In the genomic region with DNA sequence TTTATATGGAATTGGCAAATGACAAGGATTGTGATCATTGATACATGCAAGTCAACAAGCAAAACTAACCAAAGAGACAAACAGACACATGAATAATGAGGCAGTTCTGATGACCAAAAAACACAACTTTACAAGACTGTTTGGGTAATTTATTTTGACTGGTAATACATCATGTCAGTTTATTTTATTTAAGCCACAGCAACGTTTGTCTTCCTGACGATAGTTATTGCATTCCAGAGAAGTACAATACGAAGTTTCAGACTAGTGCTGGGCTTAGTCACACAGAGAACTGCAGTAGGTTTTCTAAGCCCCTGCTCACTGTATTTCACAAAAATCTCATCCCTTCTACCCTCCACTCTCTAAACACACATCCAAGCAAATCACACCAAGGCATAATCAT, we compare ENCODE assay signal across 21 cellular contexts.
DNase-seq lines count a peak whose midpoint lies in the region; ATAC-seq and TF ChIP-seq lines count a peak whose summit lies in the region.
"Had no signal": no experiment of that assay in that cellular context is flagged by ENCODE, and none has a peak within 500 bp of the region (broad histone marks: within the 10 kb centered on the region; RNA-seq: fewer than 3 reads in every experiment).

No MANE protein-coding gene starts in this region.

- H3K4me3 ChIP-seq in tibial artery (no peak overlapping the region), right atrium auricular region (no peak overlapping the region)
- H3K4me3 ChIP-seq: cardiac muscle cell, dorsolateral prefrontal cortex, heart left ventricle, lung, transverse colon had no signal

- H3K36me3 ChIP-seq in tibial artery (no peaks in the 10 kb centered on the region), right atrium auricular region (no peaks in the 10 kb centered on the region)
- H3K36me3 ChIP-seq: cardiac muscle cell, heart left ventricle, transverse colon had no signal

- no peak for TF ChIP-seq CTCF in tibial artery (IDR thresholded peaks at IDR 0.05)
- TF ChIP-seq CTCF in right atrium auricular region (IDR thresholded peaks at IDR 0.05) = no peak

- intact Hi-C loops in tibial artery (cut with DNase I; ENCODE audit: low total_unique reads) = no loop called here

- H3K9me3 ChIP-seq in tibial artery = no peaks in the 10 kb centered on the region
- H3K9me3 ChIP-seq in right atrium auricular region = no peaks in the 10 kb centered on the region
- H3K9me3 ChIP-seq: transverse colon had no signal

- ATAC-seq in SK-N-SH treated with all-trans-retinoic acid at 6 μM for 48 hours = peak; percentile 32; the same call in 1 of the 3 replicates
- ATAC-seq: activated naive CD4-positive, alpha-beta T cell treated with anti-CD3 and anti-CD28 coated beads, Interleukin-2, amount 50 U/mL, for 72 hours; heart left ventricle; stimulated activated naive B cell treated with anti-CD40 and anti-IgM and Interleukin-4, amounts not matched to agents 10 μg/mL and 1 μg/mL and 100 μg/mL, for 72 hours had no signal

- no peaks in the 10 kb centered on the region for H3K4me1 ChIP-seq in tibial artery
- H3K4me1 ChIP-seq in right atrium auricular region = peaks cover 0 to 3% of the 10 kb centered on the region in 2 donors

- H3K27ac ChIP-seq in tibial artery = no peak overlapping the region
- H3K27ac ChIP-seq in right atrium auricular region = no peak overlapping the region
- H3K27ac ChIP-seq: cardiac muscle cell, dorsolateral prefrontal cortex had no signal

- DNase-seq in Daoy (ENCODE audit: low read depth) = peak; percentile 17
- DNase-seq in fibroblast of peridontal ligament (ENCODE audit: extremely low read depth) = peak; percentile 84
- peak; percentile 73 for DNase-seq in non-pigmented ciliary epithelial cell (ENCODE audit: low read depth)
- no peak for DNase-seq in NCI-H524 (lab: John Stamatoyannopoulos, UW)
- no peak for DNase-seq in tibial artery
- no peak for DNase-seq in right atrium auricular region (ENCODE audit: low spot score)
- no peak for DNase-seq in GOT3 (lab: John Stamatoyannopoulos, UW)
- DNase-seq: activated CD4-positive, alpha-beta memory T cell treated with anti-CD3 and anti-CD28 coated beads for 36 hours; activated T-cell treated with anti-CD3 and anti-CD28 coated beads, Interleukin-2, amount 50 U/mL, for 24 hours; CD4-positive, CD25-positive, alpha-beta regulatory T cell; dorsolateral prefrontal cortex; H7; heart left ventricle; NCI-H1092; stimulated activated naive B cell treated with anti-CD40 and anti-IgM and Interleukin-4, amounts not matched to agents 10 μg/mL and 1 μg/mL and 100 μg/mL, for 72 hours; T-helper 1 cell; transverse colon had no signal

- no peaks in the 10 kb centered on the region for H3K27me3 ChIP-seq in tibial artery
- H3K27me3 ChIP-seq in right atrium auricular region = no peaks in the 10 kb centered on the region
- H3K27me3 ChIP-seq: cardiac muscle cell, dorsolateral prefrontal cortex, heart left ventricle, transverse colon had no signal

TF ChIP-seq in SK-N-SH treated with all-trans-retinoic acid at 6 μM for 48 hours, 23 proteins besides CTCF, POLR2A, EP300 and RAD21:
- no peak for TF ChIP-seq ZNF565 (CRISPR knock-in tag; conservative IDR thresholded peaks at IDR 0.05; ENCODE audit: low read depth)
- TF ChIP-seq ISL1 (CRISPR knock-in tag; IDR thresholded peaks at IDR 0.05) = peak; percentile 51
- TF ChIP-seq CSDC2 (CRISPR knock-in tag; IDR thresholded peaks at IDR 0.05) = no peak
- TF ChIP-seq TCF4 (CRISPR knock-in tag; IDR thresholded peaks at IDR 0.05; ENCODE audit: borderline replicate concordance) = no peak
- no peak for TF ChIP-seq TSHZ2 (CRISPR knock-in tag; IDR thresholded peaks at IDR 0.05)

Comparison
In these comparisons a context has a peak if more than half of its experiments do, and no peak if none do; other contexts are left out.
1. DNase-seq: peak in Daoy (single experiment), fibroblast of peridontal ligament (single experiment) and non-pigmented ciliary epithelial cell (single experiment); none in NCI-H524 (0 of 2), tibial artery (0 of 2), right atrium auricular region (single experiment) and GOT3 (single experiment).